7 cellular contexts compared by ENCODE assay signal in genomic region chr4:113278324-113278934, GRCh38.
DNase-seq lines count a peak whose midpoint lies in the region; ATAC-seq, FAIRE-seq and TF ChIP-seq lines count a peak whose summit lies in the region.

No MANE protein-coding gene starts in this region.

- H2BK120ac ChIP-seq in H9 (ENCODE audit: low read depth, low read length, poor library complexity, severe bottlenecking) = no peak overlapping the region

- H3K4me1 ChIP-seq in H9 (ENCODE audit: insufficient read depth, low read length) = no peaks in the 10 kb centered on the region
- H3K4me1 ChIP-seq in spleen = no peaks in the 10 kb centered on the region

- no peak overlapping the region for H4K8ac ChIP-seq in H9 (replicated peaks; ENCODE audit: insufficient read length, low read depth, low read length)

- H3K9me3 Mint-ChIP-seq in H9 = no peaks in the 10 kb centered on the region
- no peaks in the 10 kb centered on the region for H3K9me3 Mint-ChIP-seq in activated naive CD8-positive, alpha-beta T cell treated with anti-CD3 and anti-CD28 coated beads, Interleukin-2, amount 50 U/mL, for 24 hours

- intact Hi-C loops in spleen (cut with DNase I; ENCODE audit: low total_unique reads) = no loop called here

- TF ChIP-seq POLR2A in GM12891 (IDR thresholded peaks at IDR 0.05; ENCODE audit: low read depth, low read length) (no peak), spleen (IDR thresholded peaks at IDR 0.05) (no peak)

- no peak overlapping the region for H2AK5ac ChIP-seq in H9 (ENCODE audit: insufficient read length, low read length)

- no peak overlapping the region for H3K4ac ChIP-seq in H9 (ENCODE audit: low read depth, low read length)

- no peak overlapping the region for H3K4me3 Mint-ChIP-seq in H9
- H3K4me3 Mint-ChIP-seq in activated naive CD8-positive, alpha-beta T cell treated with anti-CD3 and anti-CD28 coated beads, Interleukin-2, amount 50 U/mL, for 24 hours = no peak overlapping the region

- FAIRE-seq in GM12891 (lab: Jason Lieb, UNC) = peak; percentile 97

- peaks cover 8 to 11% of the 10 kb centered on the region in 2 experiments; a peak in 3 of 4 replicates for H3K4me1 Mint-ChIP-seq in H9
- H3K4me1 Mint-ChIP-seq in activated naive CD8-positive, alpha-beta T cell treated with anti-CD3 and anti-CD28 coated beads, Interleukin-2, amount 50 U/mL, for 24 hours = no peaks in the 10 kb centered on the region

- TF ChIP-seq CTCF in H9 (conservative IDR thresholded peaks at IDR 0.05) (peak; percentile 94), spleen (IDR thresholded peaks at IDR 0.05 in 8 of 11, conservative IDR thresholded peaks at IDR 0.05 in 3 of 11) (peak in 10 of 11 experiments; percentile 24 to 68 (median 56))

- H3K9ac ChIP-seq in H9 (ENCODE audit: extremely low read depth, insufficient read length, low read length) (no peak overlapping the region), SK-N-MC (ENCODE audit: insufficient read length) (no peak overlapping the region)

- no peak overlapping the region for H3K27ac Mint-ChIP-seq in H9
- no peak overlapping the region for H3K27ac Mint-ChIP-seq in activated naive CD8-positive, alpha-beta T cell treated with anti-CD3 and anti-CD28 coated beads, Interleukin-2, amount 50 U/mL, for 24 hours

- no peaks in the 10 kb centered on the region for H3K27me3 ChIP-seq in H9 (ENCODE audit: insufficient read depth, low read length)
- peaks cover 0 to 6% (median 0%) of the 10 kb centered on the region in 7 donors for H3K27me3 ChIP-seq in spleen (replicated peaks in 1 of 7)

- H3K27me3 Mint-ChIP-seq in H9 (ENCODE audit: low read depth) = no peaks in the 10 kb centered on the region
- peaks cover 27% of the 10 kb centered on the region for H3K27me3 Mint-ChIP-seq in activated naive CD8-positive, alpha-beta T cell treated with anti-CD3 and anti-CD28 coated beads, Interleukin-2, amount 50 U/mL, for 24 hours

- H3T11ph ChIP-seq in H9 (ENCODE audit: low read length) = no peak overlapping the region

- no peak overlapping the region for H3K18ac ChIP-seq in H9 (ENCODE audit: insufficient read length, low read depth, low read length)

- no peaks in the 10 kb centered on the region for H3K79me1 ChIP-seq in H9 (ENCODE audit: insufficient read depth, low read depth, low read length, poor library complexity, severe bottlenecking)

- H3K36me3 ChIP-seq in SK-N-MC (ENCODE audit: insufficient read depth, low read length) = no peaks in the 10 kb centered on the region
- H3K36me3 ChIP-seq in spleen = no peaks in the 10 kb centered on the region

- no peak overlapping the region for H3K56ac ChIP-seq in H9 (ENCODE audit: insufficient read length, low read depth, low read length)

- no peak overlapping the region for H2BK15ac ChIP-seq in H9 (ENCODE audit: low read depth, low read length)

- H2BK5ac ChIP-seq in H9 (ENCODE audit: insufficient read length, low read length) = no peak overlapping the region

- H3K79me2 ChIP-seq in H9 (ENCODE audit: insufficient read depth, low read length) = no peaks in the 10 kb centered on the region

- H3K36me3 Mint-ChIP-seq in H9 (ENCODE audit: insufficient read depth in 1 of 3, low read depth in 3 of 3) = peaks cover 5 to 24% (median 18%) of the 10 kb centered on the region in 3 experiments; a peak in 4 of 7 replicates
- H3K36me3 Mint-ChIP-seq in activated naive CD8-positive, alpha-beta T cell treated with anti-CD3 and anti-CD28 coated beads, Interleukin-2, amount 50 U/mL, for 24 hours (ENCODE audit: low read depth) = no peaks in the 10 kb centered on the region

- H2BK12ac ChIP-seq in H9 (ENCODE audit: insufficient read length, low read depth, low read length) = no peak overlapping the region

- ATAC-seq in activated naive CD8-positive, alpha-beta T cell treated with anti-CD3 and anti-CD28 coated beads, Interleukin-2, amount 50 U/mL, for 24 hours = peak; percentile 92

- no peak overlapping the region for H2AFZ ChIP-seq in H9 (ENCODE audit: low read length)

- no peak overlapping the region for H3K27ac ChIP-seq in H9 (ENCODE audit: insufficient read length, low read depth, low read length)
- no peak overlapping the region for H3K27ac ChIP-seq in SK-N-MC
- no peak overlapping the region for H3K27ac ChIP-seq in spleen

- H3K14ac ChIP-seq in H9 (ENCODE audit: insufficient read depth, low read length) = no peak overlapping the region

- no peaks in the 10 kb centered on the region for H4K20me1 ChIP-seq in H9 (ENCODE audit: control insufficient read depth, insufficient read depth, insufficient read length)

- WGBS in H9 (ENCODE audit: extremely low coverage, insufficient read length, low lambda C conversion rate) = no CpG with 5 or more reads among the region's 8 CpGs
- WGBS in spleen, 5 donors = 18 to 24% (median 22%) methylated on average over 8 of the region's 8 CpGs

- no peaks in the 10 kb centered on the region for H3K23me2 ChIP-seq in H9 (ENCODE audit: insufficient read length, low read depth, low read length, poor library complexity, severe bottlenecking)

- H4K5ac ChIP-seq in H9 (ENCODE audit: insufficient read length, low read depth, low read length) = no peak overlapping the region

- DNase-seq in GM12891 (ENCODE audit: insufficient read length, low spot score) (peak; percentile 26), H9 (peak; percentile 80), LHCN-M2 (ENCODE audit: low read depth) (peak; percentile 72), SK-N-MC (ENCODE audit: low read depth, low spot score) (peak; percentile 51), hippocampal formation (lab: John Stamatoyannopoulos, UW) (peak; percentile 59 to 60), spleen (no peak)
- peak; percentile 71 for DNase-seq in activated naive CD8-positive, alpha-beta T cell treated with anti-CD3 and anti-CD28 coated beads, Interleukin-2, amount 50 U/mL, for 24 hours

- no peak overlapping the region for H4K91ac ChIP-seq in H9 (ENCODE audit: insufficient read length, low read depth, low read length)

- H2BK20ac ChIP-seq in H9 (ENCODE audit: low read depth, low read length, poor library complexity, severe bottlenecking) = no peak overlapping the region

- H3K4me3 ChIP-seq in SK-N-MC (no peak overlapping the region), spleen (no peak overlapping the region)

- no peak overlapping the region for H3K23ac ChIP-seq in H9 (ENCODE audit: insufficient read length, low read depth, low read length)

- H3K9me3 ChIP-seq in H9 (ENCODE audit: control insufficient read depth, low read depth, low read length) (no peaks in the 10 kb centered on the region), SK-N-MC (ENCODE audit: low read depth, low read length) (no peaks in the 10 kb centered on the region), spleen (no peaks in the 10 kb centered on the region)

- no peak overlapping the region for H3K4me2 ChIP-seq in H9 (ENCODE audit: insufficient read depth, insufficient read length, low read length)

TF ChIP-seq in GM12891, 5 proteins besides CTCF, POLR2A, EP300 and RAD21:
- TF ChIP-seq POLR2AphosphoS5 (IDR thresholded peaks at IDR 0.05; ENCODE audit: low read depth, low read length) = no peak
- TF ChIP-seq SPI1 (IDR thresholded peaks at IDR 0.05; ENCODE audit: low read depth, low read length) = no peak
- no peak for TF ChIP-seq POU2F2 (IDR thresholded peaks at IDR 0.05; ENCODE audit: low read depth, low read length)
- no peak for TF ChIP-seq TAF1 (IDR thresholded peaks at IDR 0.05; ENCODE audit: low read depth, low read length)
- no peak for TF ChIP-seq PAX5 (IDR thresholded peaks at IDR 0.05; ENCODE audit: insufficient read depth, low read length, severe bottlenecking)
